1 cellular context compared by ENCODE assay signal in the genomic region with DNA sequence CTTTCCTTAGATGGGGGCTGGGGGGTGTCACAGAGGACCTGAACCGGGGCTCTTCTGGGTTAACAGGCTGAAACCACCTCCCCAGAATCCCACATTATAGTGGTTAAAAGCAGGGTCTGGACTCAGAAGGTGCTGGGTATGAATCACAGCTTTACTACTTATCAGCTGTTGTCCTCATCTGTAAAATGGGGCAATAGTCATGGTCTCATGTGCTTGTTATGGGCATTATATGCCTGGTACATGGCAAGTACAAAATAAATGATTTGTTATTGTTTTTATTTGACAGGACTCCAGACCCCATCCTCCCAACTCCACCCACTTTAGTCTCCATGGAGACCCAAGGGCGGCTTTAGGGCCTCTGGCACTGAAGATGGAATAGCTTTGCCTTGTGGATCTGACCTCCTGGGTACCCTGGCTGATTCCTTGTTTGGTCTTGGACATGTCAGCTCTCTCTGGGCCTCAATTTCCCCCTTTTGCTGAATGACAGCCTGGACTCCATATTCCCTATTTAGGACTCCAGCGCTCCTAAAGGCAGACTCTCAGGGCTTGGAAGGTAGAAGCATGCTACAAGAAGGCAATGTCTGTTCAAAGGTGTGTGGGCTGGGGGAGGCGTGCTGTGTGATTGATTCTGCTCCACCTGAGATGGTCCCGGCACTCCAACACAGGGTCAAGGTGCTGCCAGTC.
TF ChIP-seq lines count a peak whose summit lies in the region.

No MANE protein-coding gene starts in this region.

TF ChIP-seq in HCT116, 20 proteins besides CTCF, POLR2A, EP300 and RAD21 (continued from another document):
- no peak for TF ChIP-seq ZNF274 (IDR thresholded peaks at IDR 0.05; ENCODE audit: low read depth, low read length)
- TF ChIP-seq, protein P1, sequence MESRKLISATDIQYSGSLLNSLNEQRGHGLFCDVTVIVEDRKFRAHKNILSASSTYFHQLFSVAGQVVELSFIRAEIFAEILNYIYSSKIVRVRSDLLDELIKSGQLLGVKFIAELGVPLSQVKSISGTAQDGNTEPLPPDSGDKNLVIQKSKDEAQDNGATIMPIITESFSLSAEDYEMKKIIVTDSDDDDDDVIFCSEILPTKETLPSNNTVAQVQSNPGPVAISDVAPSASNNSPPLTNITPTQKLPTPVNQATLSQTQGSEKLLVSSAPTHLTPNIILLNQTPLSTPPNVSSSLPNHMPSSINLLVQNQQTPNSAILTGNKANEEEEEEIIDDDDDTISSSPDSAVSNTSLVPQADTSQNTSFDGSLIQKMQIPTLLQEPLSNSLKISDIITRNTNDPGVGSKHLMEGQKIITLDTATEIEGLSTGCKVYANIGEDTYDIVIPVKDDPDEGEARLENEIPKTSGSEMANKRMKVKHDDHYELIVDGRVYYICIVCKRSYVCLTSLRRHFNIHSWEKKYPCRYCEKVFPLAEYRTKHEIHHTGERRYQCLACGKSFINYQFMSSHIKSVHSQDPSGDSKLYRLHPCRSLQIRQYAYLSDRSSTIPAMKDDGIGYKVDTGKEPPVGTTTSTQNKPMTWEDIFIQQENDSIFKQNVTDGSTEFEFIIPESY (IDR thresholded peaks at IDR 0.05; ENCODE audit: extremely low read depth, insufficient replicate concordance, low read length): no peak
